In genomic region chr1:231353086-231353485, GRCh38 we compare ENCODE assay signal across 30 cellular contexts.
"Had no signal": no experiment of that assay in that cellular context is flagged by ENCODE, and none has a peak within 500 bp of the region (broad histone marks: within the 10 kb centered on the region; RNA-seq: fewer than 3 reads in every experiment).

No MANE protein-coding gene starts in this region.

- H3K9me3 ChIP-seq: ascending aorta, heart left ventricle, left lung, neutrophil, sigmoid colon, tibial nerve had no signal

- H3K9me3 Mint-ChIP-seq: activated CD4-positive, alpha-beta memory T cell treated with anti-CD3 and anti-CD28 coated beads for 36 hours; activated CD4-positive, alpha-beta T cell treated with anti-CD3 and anti-CD28 coated beads, Interleukin-2, amount 10 ng/mL, durations not matched to agents 24 days and 14 days; activated naive CD4-positive, alpha-beta T cell treated with anti-CD3 and anti-CD28 coated beads, Interleukin-2, amount 10 ng/mL, durations not matched to agents 7 days and 5 days; activated naive CD8-positive, alpha-beta T cell treated with anti-CD3 and anti-CD28 coated beads, Interleukin-2, amount 10 ng/mL, durations not matched to agents 7 days and 5 days; activated T-helper 1 cell treated with anti-CD3 and anti-CD28 coated beads, Interleukin-12 subunit alpha, Interleukin-12 subunit beta, Interleukin-2, Interleukin-4 antibody, amounts not matched to agents 30 ng/mL and 10 ng/mL and 1 ng/mL, durations not matched to agents 14 hours and 24 hours and 36 hours; immature natural killer cell; naive B cell; nephron progenitor cell; stimulated activated naive B cell treated with anti-CD40 and anti-IgM and Interleukin-4, amounts not matched to agents 10 μg/mL and 1 μg/mL and 100 μg/mL, for 72 hours had no signal

- H3K27ac ChIP-seq: ascending aorta, brain microvascular endothelial cell, left lung, neutrophil, sigmoid colon, tibial nerve had no signal

- H3K4me1 Mint-ChIP-seq: nephron progenitor cell had no signal

- H3K27me3 Mint-ChIP-seq: activated CD4-positive, alpha-beta memory T cell treated with anti-CD3 and anti-CD28 coated beads for 36 hours; activated CD4-positive, alpha-beta T cell treated with anti-CD3 and anti-CD28 coated beads, Interleukin-2, amount 10 ng/mL, durations not matched to agents 24 days and 14 days; activated naive CD4-positive, alpha-beta T cell treated with anti-CD3 and anti-CD28 coated beads, Interleukin-2, amount 10 ng/mL, durations not matched to agents 7 days and 5 days; activated naive CD8-positive, alpha-beta T cell treated with anti-CD3 and anti-CD28 coated beads, Interleukin-2, amount 10 ng/mL, durations not matched to agents 7 days and 5 days; naive B cell; stimulated activated naive B cell treated with anti-CD40 and anti-IgM and Interleukin-4, amounts not matched to agents 10 μg/mL and 1 μg/mL and 100 μg/mL, for 72 hours; T-helper 17 cell had no signal

- H3K4me3 ChIP-seq: ascending aorta, heart left ventricle, left lung, lung, sigmoid colon, tibial nerve had no signal

- FAIRE-seq: endothelial cell of umbilical vein had no signal

- H3K27me3 ChIP-seq: ascending aorta, brain microvascular endothelial cell, heart left ventricle, left lung, neutrophil, sigmoid colon, tibial nerve had no signal

- DNase-seq: activated CD4-positive, alpha-beta memory T cell treated with anti-CD3 and anti-CD28 coated beads for 36 hours; activated CD4-positive, alpha-beta T cell treated with anti-CD3 and anti-CD28 coated beads, Interleukin-2, amount 10 ng/mL, durations not matched to agents 24 days and 14 days; activated CD4-positive, CD25-positive, alpha-beta regulatory T cell treated with anti-CD3 and anti-CD28 coated beads, Interleukin-2, amount 50 U/mL, for 72 hours; activated CD8-positive, alpha-beta memory T cell treated with anti-CD3 and anti-CD28 coated beads, Interleukin-2, amount 50 U/mL, for 4 hours; activated gamma-delta T cell; activated naive CD4-positive, alpha-beta T cell treated with anti-CD3 and anti-CD28 coated beads, Interleukin-2, amount 10 ng/mL, durations not matched to agents 7 days and 5 days; activated naive CD8-positive, alpha-beta T cell treated with anti-CD3 and anti-CD28 coated beads, Interleukin-2, amount 10 ng/mL, durations not matched to agents 7 days and 5 days; activated T-cell treated with anti-CD3 and anti-CD28 coated beads, Interleukin-2, amount 50 U/mL, for 1 hour; brain microvascular endothelial cell; caudate nucleus; heart left ventricle; hypothalamus; immature natural killer cell; left lung; naive B cell; nephron progenitor cell; sigmoid colon; small intestine; stimulated activated CD4-positive, alpha-beta T cell treated with anti-CD3 and anti-CD28 coated beads, Interleukin-1b, Interleukin-23, amount 100 ng/mL, for 48 hours; stimulated activated CD4-positive, alpha-beta T cell treated with anti-CD3 and anti-CD28 coated beads, Interleukin-4, amount 100 ng/mL, for 4 hours; stimulated activated CD8-positive, alpha-beta memory T cell treated with anti-CD3 and anti-CD28 coated beads, Interleukin-4, amount 100 ng/mL, for 48 hours; stimulated activated naive B cell treated with anti-CD40 and anti-IgM and Interleukin-4, amounts not matched to agents 10 μg/mL and 1 μg/mL and 100 μg/mL, for 72 hours; T-helper 17 cell; T1000 had no signal

- ATAC-seq: heart left ventricle; left lung; stimulated activated naive B cell treated with anti-CD40 and anti-IgM and Interleukin-4, amounts not matched to agents 10 μg/mL and 1 μg/mL and 100 μg/mL, for 72 hours; T-helper 17 cell had no signal

- H3K27ac Mint-ChIP-seq: activated CD4-positive, alpha-beta memory T cell treated with anti-CD3 and anti-CD28 coated beads for 36 hours; activated CD4-positive, alpha-beta T cell treated with anti-CD3 and anti-CD28 coated beads, Interleukin-2, amount 10 ng/mL, durations not matched to agents 24 days and 14 days; activated naive CD4-positive, alpha-beta T cell treated with anti-CD3 and anti-CD28 coated beads, Interleukin-2, amount 10 ng/mL, durations not matched to agents 7 days and 5 days; activated naive CD8-positive, alpha-beta T cell treated with anti-CD3 and anti-CD28 coated beads, Interleukin-2, amount 10 ng/mL, durations not matched to agents 7 days and 5 days; activated T-helper 1 cell treated with anti-CD3 and anti-CD28 coated beads, Interleukin-12 subunit alpha, Interleukin-12 subunit beta, Interleukin-2, Interleukin-4 antibody, amounts not matched to agents 30 ng/mL and 10 ng/mL and 1 ng/mL, durations not matched to agents 14 hours and 24 hours and 36 hours; immature natural killer cell; stimulated activated naive B cell treated with anti-CD40 and anti-IgM and Interleukin-4, amounts not matched to agents 10 μg/mL and 1 μg/mL and 100 μg/mL, for 72 hours; T-helper 17 cell had no signal

- H3K4me3 Mint-ChIP-seq: activated CD4-positive, alpha-beta memory T cell treated with anti-CD3 and anti-CD28 coated beads for 36 hours; activated CD4-positive, alpha-beta T cell treated with anti-CD3 and anti-CD28 coated beads, Interleukin-2, amount 10 ng/mL, durations not matched to agents 24 days and 14 days; activated naive CD4-positive, alpha-beta T cell treated with anti-CD3 and anti-CD28 coated beads, Interleukin-2, amount 10 ng/mL, durations not matched to agents 7 days and 5 days; activated naive CD8-positive, alpha-beta T cell treated with anti-CD3 and anti-CD28 coated beads, Interleukin-2, amount 10 ng/mL, durations not matched to agents 7 days and 5 days; activated T-helper 1 cell treated with anti-CD3 and anti-CD28 coated beads, Interleukin-12 subunit alpha, Interleukin-12 subunit beta, Interleukin-2, Interleukin-4 antibody, amounts not matched to agents 30 ng/mL and 10 ng/mL and 1 ng/mL, durations not matched to agents 14 hours and 24 hours and 36 hours; immature natural killer cell; naive B cell; nephron progenitor cell; stimulated activated naive B cell treated with anti-CD40 and anti-IgM and Interleukin-4, amounts not matched to agents 10 μg/mL and 1 μg/mL and 100 μg/mL, for 72 hours; T-helper 17 cell had no signal
